ENCODE assay signal across 9 cellular contexts in genomic region chr21:31108969-31109368, GRCh38.
DNase-seq lines count a peak whose midpoint lies in the region; ATAC-seq and TF ChIP-seq lines count a peak whose summit lies in the region.
"Had no signal": no experiment of that assay in that cellular context is flagged by ENCODE, and none has a peak within 500 bp of the region (broad histone marks: within the 10 kb centered on the region; RNA-seq: fewer than 3 reads in every experiment).

No MANE protein-coding gene starts in this region.

- H4K12ac ChIP-seq in trophoblast cell (ENCODE audit: low read depth, low read length) = no peak overlapping the region

- no peak overlapping the region for H2BK12ac ChIP-seq in trophoblast cell (ENCODE audit: low read length)

- TF ChIP-seq POLR2A in NB4 (IDR thresholded peaks at IDR 0.05; ENCODE audit: extremely low read depth, insufficient read length) = no peak

- H3K23ac ChIP-seq in trophoblast cell (ENCODE audit: low read length) = no peak overlapping the region

- H2BK120ac ChIP-seq in trophoblast cell (ENCODE audit: insufficient read depth, low read length, poor library complexity) = no peak overlapping the region

- no peaks in the 10 kb centered on the region for H3K4me1 ChIP-seq in left ventricle myocardium inferior
- no peaks in the 10 kb centered on the region for H3K4me1 ChIP-seq in trophoblast cell (ENCODE audit: control insufficient read depth in 1 of 2, insufficient read depth in 2 of 2, low read length in 2 of 2)

- H3K14ac ChIP-seq in trophoblast cell (ENCODE audit: low read length) = no peak overlapping the region

- intact Hi-C loops in left ventricle myocardium inferior (cut with micrococcal nuclease) (loop anchor here (10.0 kb wide), 1 partner anchor 486 kb away; no protein-coding TSS in a partner anchor), left cardiac atrium (cut with DNase I) (loop anchor here in 1 of 2 donors (5.0 kb wide), 1 partner anchor 73 kb away; no protein-coding TSS in a partner anchor)

- no peak overlapping the region for H3K4me3 ChIP-seq in left ventricle myocardium inferior
- H3K4me3 ChIP-seq in NB4 (ENCODE audit: low read depth, low read length) = no peak overlapping the region
- H3K4me3 ChIP-seq in fibroblast of mammary gland (ENCODE audit: control insufficient read depth, low read depth, low read length) = no peak overlapping the region
- H3K4me3 ChIP-seq in trophoblast cell (ENCODE audit: low read depth, low read length) = no peak overlapping the region

- no peaks in the 10 kb centered on the region for H3K79me2 ChIP-seq in trophoblast cell (ENCODE audit: control insufficient read depth, insufficient read depth, low read length, poor library complexity)

- peaks cover 31% of the 10 kb centered on the region for H3K27me3 ChIP-seq in left ventricle myocardium inferior (ENCODE audit: low read depth)
- H3K27me3 ChIP-seq in trophoblast cell (ENCODE audit: insufficient read depth, low read length) = no peaks in the 10 kb centered on the region

- no peak overlapping the region for H2BK5ac ChIP-seq in trophoblast cell (ENCODE audit: low read depth, low read length, poor library complexity)

- no peak overlapping the region for H3K4me2 ChIP-seq in trophoblast cell (ENCODE audit: low read length)

- H2AFZ ChIP-seq in trophoblast cell (ENCODE audit: insufficient read depth, low read length, poor library complexity) = no peak overlapping the region

- DNase-seq in left ventricle myocardium inferior (no peak), left cardiac atrium (no peak), NB4 (ENCODE audit: low read depth) (peak; percentile 41), fibroblast of mammary gland (ENCODE audit: low read depth) (peak; percentile 31), trophoblast cell (no peak)
- no peak for DNase-seq in stimulated activated CD4-positive, alpha-beta T cell treated with anti-CD3 and anti-CD28 coated beads, Interleukin-12 subunit alpha, Interleukin-12 subunit beta, amount 100 ng/mL, for 4 hours
- DNase-seq: DMS79 had no signal

- H3K9ac ChIP-seq in trophoblast cell (ENCODE audit: low read length) = no peak overlapping the region

- no peak overlapping the region for H4K8ac ChIP-seq in trophoblast cell (ENCODE audit: low read depth, low read length)

- no peak for ATAC-seq in left cardiac atrium
- ATAC-seq in GM18858 (IDR thresholded peaks at IDR 0.05; ENCODE audit: unreplicated experiment) = no peak
- ATAC-seq in GM21528 (IDR thresholded peaks at IDR 0.05; ENCODE audit: low FRiP score, unreplicated experiment) = no peak

- H2AK5ac ChIP-seq in trophoblast cell (ENCODE audit: low read length) = no peak overlapping the region

- WGBS in trophoblast cell (ENCODE audit: extremely low coverage, insufficient coverage, insufficient read length) = no CpG with 5 or more reads among the region's 4 CpGs

- TF ChIP-seq CTCF in left ventricle myocardium inferior (IDR thresholded peaks at IDR 0.05; ENCODE audit: borderline replicate concordance) (peak; percentile 14), NB4 (IDR thresholded peaks at IDR 0.05; ENCODE audit: low read depth, low read length) (peak; percentile 6), fibroblast of mammary gland (conservative IDR thresholded peaks at IDR 0.05; ENCODE audit: control insufficient read depth, insufficient read depth, low read depth, low read length) (peak; percentile 35)

- H3K9me3 ChIP-seq in left ventricle myocardium inferior (replicated peaks) (no peaks in the 10 kb centered on the region), trophoblast cell (ENCODE audit: insufficient read depth, low read depth, low read length) (peaks cover 2% of the 10 kb centered on the region)

- no peak overlapping the region for H3K27ac ChIP-seq in left ventricle myocardium inferior (replicated peaks)
- no peak overlapping the region for H3K27ac ChIP-seq in trophoblast cell (ENCODE audit: low read depth, low read length)

- H3K36me3 ChIP-seq in left ventricle myocardium inferior (no peaks in the 10 kb centered on the region), trophoblast cell (ENCODE audit: control insufficient read depth in 1 of 2, insufficient read depth in 2 of 2, low read length in 2 of 2) (no peaks in the 10 kb centered on the region)

- no peak overlapping the region for H4K91ac ChIP-seq in trophoblast cell (ENCODE audit: low read depth, low read length)

- no peak overlapping the region for H3K18ac ChIP-seq in trophoblast cell (ENCODE audit: low read length)

- no peak overlapping the region for H3K4ac ChIP-seq in trophoblast cell (ENCODE audit: low read depth, low read length)

- H3K79me1 ChIP-seq in trophoblast cell (ENCODE audit: low read length) = no peaks in the 10 kb centered on the region

Comparison
In these comparisons a context has a peak if more than half of its experiments do, and no peak if none do; other contexts are left out.
1. DNase-seq: peak in NB4 (single experiment) and fibroblast of mammary gland (single experiment); none in left ventricle myocardium inferior (single experiment), left cardiac atrium (single experiment), stimulated activated CD4-positive, alpha-beta T cell treated with anti-CD3 and anti-CD28 coated beads, Interleukin-12 subunit alpha, Interleukin-12 subunit beta, amount 100 ng/mL, for 4 hours (single experiment) and trophoblast cell (0 of 2).
2. Peak in every context shown above with its lines, with median percentiles within 50 percentile points of each other: CTCF ChIP-seq.